17 cellular contexts compared by ENCODE assay signal in genomic region chr17:67417507-67417906, GRCh38. TPM values are rescaled to one million over a fixed set of nuclear protein-coding genes. Genes with fewer than 3 reads are reported as not detected.
DNase-seq lines count a peak whose midpoint lies in the region; ATAC-seq and TF ChIP-seq lines count a peak whose summit lies in the region.
"Had no signal": no experiment of that assay in that cellular context is flagged by ENCODE, and none has a peak within 500 bp of the region (broad histone marks: within the 10 kb centered on the region; RNA-seq: fewer than 3 reads in every experiment).

No MANE protein-coding gene starts in this region.

- H3F3A ChIP-seq in PC-9 (ENCODE audit: insufficient read depth, low read depth) = peaks cover 15% of the 10 kb centered on the region

- H3K27ac ChIP-seq in HCT116 (ENCODE audit: low read depth, low read length) (no peak overlapping the region), PC-9 (no peak overlapping the region)
- no peak overlapping the region for H3K27ac ChIP-seq in naive thymus-derived CD4-positive, alpha-beta T cell (ENCODE audit: low read depth, low read length)
- H3K27ac ChIP-seq: BLaER1, RWPE1, SJSA1 had no signal

- H3K27me3 Mint-ChIP-seq in activated naive CD4-positive, alpha-beta T cell treated with anti-CD3 and anti-CD28 coated beads, Interleukin-2, amount 50 U/mL, for 24 hours = no peaks in the 10 kb centered on the region
- no peaks in the 10 kb centered on the region for H3K27me3 Mint-ChIP-seq in T-cell
- no peaks in the 10 kb centered on the region for H3K27me3 Mint-ChIP-seq in naive thymus-derived CD4-positive, alpha-beta T cell

- H3K9me3 ChIP-seq in HCT116 (ENCODE audit: control insufficient read depth in 1 of 2, insufficient read depth in 1 of 2, low read depth in 1 of 2, low read length in 2 of 2) = peaks cover 0 to 3% of the 10 kb centered on the region in 2 experiments; a peak in 1 of 4 replicates
- no peaks in the 10 kb centered on the region for H3K9me3 ChIP-seq in naive thymus-derived CD4-positive, alpha-beta T cell (ENCODE audit: control insufficient read depth in 2 of 3, low read length in 3 of 3)
- H3K9me3 ChIP-seq in PC-9 (ENCODE audit: insufficient read depth, low read depth) = no peaks in the 10 kb centered on the region; the same call in 1 of the 2 replicates

- POLR2A ChIA-PET in HCT116 (lab: Charles Lee) = no interaction called here
- POLR2A ChIA-PET in T-cell (lab: Charles Lee) = interaction anchor here in 1 of 2 donors (0.6 kb wide), 1 partner anchor 24 kb away, joined by 3 read pairs; no protein-coding TSS in a partner anchor
- POLR2A ChIA-PET in naive thymus-derived CD4-positive, alpha-beta T cell (lab: Charles Lee) = interaction anchor here (1.1 to 12.9 kb wide), 4 partner anchors 10 to 56 kb away, joined by 3 to 214 read pairs (median 25); no protein-coding TSS in a partner anchor
- POLR2A ChIA-PET in PC-9 (lab: Charles Lee; ENCODE audit: unreplicated experiment) = no interaction called here

- no peak for TF ChIP-seq RAD21 in HCT116 (IDR thresholded peaks at IDR 0.05; ENCODE audit: low read depth)

- no peak for DNase-seq in activated naive CD4-positive, alpha-beta T cell treated with anti-CD3 and anti-CD28 coated beads, Interleukin-2, amount 50 U/mL, for 16 hours
- DNase-seq in HCT116 (ENCODE audit: low read depth, low spot score) = no peak
- DNase-seq in T-cell = no peak
- DNase-seq in naive thymus-derived CD4-positive, alpha-beta T cell = no peak
- DNase-seq in PC-9 = no peak
- DNase-seq: H9, NCI-H1105 treated with DMSO at 0.1 percent for 48 hours, NCI-H1694, NCI-H345, NCI-H524 treated with DMSO at 0.1 percent for 48 hours, PC-3 had no signal

- H3K27ac Mint-ChIP-seq in activated naive CD4-positive, alpha-beta T cell treated with anti-CD3 and anti-CD28 coated beads, Interleukin-2, amount 50 U/mL, for 24 hours = peak overlapping the region; percentile 4
- peak overlapping the region; percentile 79 to 89 for H3K27ac Mint-ChIP-seq in T-cell
- H3K27ac Mint-ChIP-seq in naive thymus-derived CD4-positive, alpha-beta T cell = peak overlapping the region in 7 of 9 donors; percentile 38 to 97 (median 93)

- no peaks in the 10 kb centered on the region for H3K9me3 Mint-ChIP-seq in activated naive CD4-positive, alpha-beta T cell treated with anti-CD3 and anti-CD28 coated beads, Interleukin-2, amount 50 U/mL, for 24 hours
- H3K9me3 Mint-ChIP-seq in T-cell = peaks cover 0 to 7% (median 0%) of the 10 kb centered on the region in 3 donors
- peaks cover 0 to 6% (median 0%) of the 10 kb centered on the region in 11 donors for H3K9me3 Mint-ChIP-seq in naive thymus-derived CD4-positive, alpha-beta T cell

- RAD21 ChIA-PET in HCT116 (lab: Charles Lee; ENCODE audit: low non-redundant PET in 1 of 2, low total read pairs in 2 of 2, uncharacterized antibody in 2 of 2, unreplicated experiment in 2 of 2) = no interaction called here

- H4K20me1 ChIP-seq in HCT116 (ENCODE audit: insufficient read depth) (no peaks in the 10 kb centered on the region), PC-9 (ENCODE audit: insufficient read depth) (no peaks in the 10 kb centered on the region)

- H3K36me3 Mint-ChIP-seq in activated naive CD4-positive, alpha-beta T cell treated with anti-CD3 and anti-CD28 coated beads, Interleukin-2, amount 50 U/mL, for 24 hours = peaks cover 13% of the 10 kb centered on the region
- peaks cover 32% of the 10 kb centered on the region for H3K36me3 Mint-ChIP-seq in T-cell
- peaks cover 4 to 19% (median 14%) of the 10 kb centered on the region in 5 donors for H3K36me3 Mint-ChIP-seq in naive thymus-derived CD4-positive, alpha-beta T cell

- no peak for TF ChIP-seq POLR2A in HCT116 (IDR thresholded peaks at IDR 0.05; ENCODE audit: borderline replicate concordance, extremely low read depth, insufficient read depth, insufficient read length)

- H3K36me3 ChIP-seq in HCT116 (ENCODE audit: control insufficient read depth in 1 of 2, insufficient read depth in 2 of 2, low read length in 2 of 2) (no peaks in the 10 kb centered on the region), PC-9 (ENCODE audit: low read depth) (no peaks in the 10 kb centered on the region)
- no peaks in the 10 kb centered on the region for H3K36me3 ChIP-seq in naive thymus-derived CD4-positive, alpha-beta T cell (ENCODE audit: control insufficient read depth in 2 of 3, insufficient read depth in 3 of 3, low read length in 3 of 3)
- H3K36me3 ChIP-seq: SJSA1 had no signal

- CTCF ChIA-PET in HCT116 (lab: Charles Lee) (no interaction called here), T-cell (lab: Charles Lee) (interaction anchor here in 1 of 2 donors (1.1 kb wide), 1 partner anchor 23 kb away, joined by 3 read pairs; no protein-coding TSS in a partner anchor), PC-9 (lab: Charles Lee) (interaction anchor here (0.6 kb wide), 1 partner anchor 19 kb away, joined by 13 read pairs; no protein-coding TSS in a partner anchor)
- CTCF ChIA-PET in naive thymus-derived CD4-positive, alpha-beta T cell (lab: Charles Lee) = interaction anchor here (1.1 to 2.5 kb wide), 3 partner anchors 38 to 58 kb away, joined by 3 to 9 read pairs (median 4); partner anchors contain the start of gene PITPNC1

- H3K9me2 ChIP-seq in HCT116 (ENCODE audit: insufficient read depth) = no peaks in the 10 kb centered on the region
- no peaks in the 10 kb centered on the region for H3K9me2 ChIP-seq in PC-9 (ENCODE audit: insufficient read depth)

- no peak overlapping the region for H3K4me3 Mint-ChIP-seq in activated naive CD4-positive, alpha-beta T cell treated with anti-CD3 and anti-CD28 coated beads, Interleukin-2, amount 50 U/mL, for 24 hours
- no peak overlapping the region for H3K4me3 Mint-ChIP-seq in T-cell
- no peak overlapping the region for H3K4me3 Mint-ChIP-seq in naive thymus-derived CD4-positive, alpha-beta T cell
- H3K4me3 Mint-ChIP-seq: H9 had no signal

- intact Hi-C loops in HCT116 (cut with micrococcal nuclease) = no loop called here
- intact Hi-C loops in naive thymus-derived CD4-positive, alpha-beta T cell (cut with micrococcal nuclease) = no loop called here
- intact Hi-C loops in PC-9 (cut with micrococcal nuclease; ENCODE audit: unreplicated experiment) = no loop called here

- H3K4me1 Mint-ChIP-seq in activated naive CD4-positive, alpha-beta T cell treated with anti-CD3 and anti-CD28 coated beads, Interleukin-2, amount 50 U/mL, for 24 hours = peaks cover 92% of the 10 kb centered on the region
- peaks cover 87 to 95% (median 92%) of the 10 kb centered on the region in 3 donors for H3K4me1 Mint-ChIP-seq in T-cell
- H3K4me1 Mint-ChIP-seq in naive thymus-derived CD4-positive, alpha-beta T cell = peaks cover 40 to 99% (median 87%) of the 10 kb centered on the region in 7 donors

- H2AFZ ChIP-seq in HCT116 (ENCODE audit: low read depth, low read length, poor library complexity, severe bottlenecking) (no peak overlapping the region), PC-9 (no peak overlapping the region)

- peak overlapping the region; percentile 32 for H3K9ac ChIP-seq in HCT116 (ENCODE audit: low read length)
- H3K9ac ChIP-seq: BLaER1 had no signal

- ATAC-seq in HCT116 (no peak), T-cell (replicated peaks in 1 of 4) (no peak), HG02885 (IDR thresholded peaks at IDR 0.05; ENCODE audit: poor library complexity, unreplicated experiment) (no peak), HG03520 (IDR thresholded peaks at IDR 0.05; ENCODE audit: unreplicated experiment) (no peak)
- no peak for ATAC-seq in naive thymus-derived CD4-positive, alpha-beta T cell
- ATAC-seq: PC-3 had no signal

- H3K4me2 ChIP-seq in HCT116 (ENCODE audit: low read length) (peak overlapping the region; percentile 36; the same call in 1 of the 2 replicates), PC-9 (no peak overlapping the region)

- H3K27me3 ChIP-seq in HCT116 (ENCODE audit: insufficient read depth, low read length) = no peaks in the 10 kb centered on the region
- no peaks in the 10 kb centered on the region for H3K27me3 ChIP-seq in naive thymus-derived CD4-positive, alpha-beta T cell (ENCODE audit: control insufficient read depth in 2 of 2, insufficient read depth in 2 of 2, low read length in 2 of 2)
- H3K27me3 ChIP-seq in PC-9 (ENCODE audit: insufficient read depth, low read depth) = no peaks in the 10 kb centered on the region
- H3K27me3 ChIP-seq: BLaER1, SJSA1 had no signal

- H3K4me1 ChIP-seq in HCT116 (ENCODE audit: control insufficient read depth in 1 of 2, insufficient read depth in 2 of 2, low read length in 2 of 2) (peaks cover 47 to 64% of the 10 kb centered on the region in 2 experiments), PC-9 (replicated peaks; ENCODE audit: insufficient read depth) (peaks cover 15% of the 10 kb centered on the region)
- peaks cover 27 to 42% of the 10 kb centered on the region in 2 donors for H3K4me1 ChIP-seq in naive thymus-derived CD4-positive, alpha-beta T cell (ENCODE audit: control insufficient read depth in 2 of 2, insufficient read depth in 2 of 2, low read length in 2 of 2)

- H3K79me2 ChIP-seq in HCT116 (ENCODE audit: insufficient read depth, low read length) (peaks cover 28% of the 10 kb centered on the region; the same call in 1 of the 2 replicates), PC-9 (ENCODE audit: low read depth) (no peaks in the 10 kb centered on the region)

- no peak overlapping the region for H3K4me3 ChIP-seq in HCT116 (replicated peaks in 1 of 2; ENCODE audit: low read depth in 1 of 2, low read length in 2 of 2)
- no peak overlapping the region for H3K4me3 ChIP-seq in naive thymus-derived CD4-positive, alpha-beta T cell (ENCODE audit: low read length)
- no peak overlapping the region for H3K4me3 ChIP-seq in PC-9
- H3K4me3 ChIP-seq: BLaER1, SJSA1 had no signal

- BruUV-seq in HCT116 (replicated peaks; lab: Mats Ljungman, UMichigan) (no TSS peak), PC-9 (replicated peaks; lab: Mats Ljungman, UMichigan) (no TSS peak)

- no peak for TF ChIP-seq CTCF in HCT116 (IDR thresholded peaks at IDR 0.05 in 2 of 3, conservative IDR thresholded peaks at IDR 0.05 in 1 of 3; ENCODE audit: borderline replicate concordance in 1 of 3, insufficient read depth in 1 of 3, low read depth in 2 of 3, low read length in 2 of 3)
- TF ChIP-seq CTCF in PC-9 (conservative IDR thresholded peaks at IDR 0.05) = no peak

TF ChIP-seq in HCT116, 20 proteins besides CTCF, POLR2A, EP300 and RAD21 (continues in another document):
- TF ChIP-seq SP1 (IDR thresholded peaks at IDR 0.05; ENCODE audit: low read depth) = no peak

RNA-seq across cellular contexts. Expression of gene PITPNC1, which starts 40.4 kb away (rescaled TPM):
- total RNA-seq in HCT116 (2021; ENCODE audit: unreplicated experiment) (41.9 TPM), T-cell (100 to 1,000 TPM in 3 of 5 donors, 10 to 100 TPM in 2; 82.6 to 132 (median 111) TPM), PC-9 (2021) (6.0 and 7.1 TPM in 2 replicates)
- polyA plus RNA-seq in HCT116 (2012) = 41.1 and 57.8 TPM in 2 replicates
- total RNA-seq in naive thymus-derived CD4-positive, alpha-beta T cell = 100 to 1,000 TPM in 2 of 5 experiments, 10 to 100 TPM in 3; 53.1 to 108 (median 99.6) TPM
- polyA plus RNA-seq in naive thymus-derived CD4-positive, alpha-beta T cell = 100 to 1,000 TPM; 117 to 148 TPM

RNA-seq across cellular contexts. Expression of gene PSMD12, which starts 51.1 kb away (rescaled TPM):
- 115 TPM for total RNA-seq in HCT116 (2021; ENCODE audit: unreplicated experiment)
- 54.1 and 55.3 TPM in 2 replicates for polyA plus RNA-seq in HCT116 (2012)
- total RNA-seq in T-cell = 10 to 100 TPM; 28.1 to 49.9 (median 37.7) TPM
- total RNA-seq in naive thymus-derived CD4-positive, alpha-beta T cell = 10 to 100 TPM; 35.8 to 54.4 (median 40.5) TPM
- polyA plus RNA-seq in naive thymus-derived CD4-positive, alpha-beta T cell = 10 to 100 TPM; 30.4 to 37.1 TPM
- total RNA-seq in PC-9 (2021) = 46.8 and 80.5 TPM in 2 replicates

Comparison
In these comparisons a context has a peak if more than half of its experiments do, and no peak if none do; other contexts are left out.
1. H3K27ac Mint-ChIP-seq: peak in every context shown above with its lines; median percentile 93 in naive thymus-derived CD4-positive, alpha-beta T cell; 84 in T-cell; 4 in activated naive CD4-positive, alpha-beta T cell treated with anti-CD3 and anti-CD28 coated beads, Interleukin-2, amount 50 U/mL, for 24 hours.